ENCODE assay signal across 19 cellular contexts in the genomic region with DNA sequence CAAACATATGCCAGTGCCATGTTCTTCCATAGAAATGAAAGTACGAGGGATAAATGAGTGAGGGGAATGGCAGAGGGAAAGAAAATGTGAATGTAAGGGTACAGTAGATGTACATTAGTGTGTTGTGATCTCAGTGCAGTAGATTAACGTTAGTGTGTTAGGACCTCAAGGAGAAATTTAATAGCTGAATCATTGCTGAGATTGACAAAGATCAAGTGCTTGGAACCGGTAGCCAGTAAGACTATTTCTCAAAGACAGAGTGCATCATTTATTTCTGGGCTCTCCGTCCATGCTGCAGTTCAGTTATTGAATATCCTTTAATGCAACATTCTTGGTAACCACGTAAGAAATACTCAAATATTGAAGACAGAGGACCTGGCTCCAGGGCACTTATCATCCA.
"Had no signal": no experiment of that assay in that cellular context is flagged by ENCODE, and none has a peak within 500 bp of the region (broad histone marks: within the 10 kb centered on the region; RNA-seq: fewer than 3 reads in every experiment).

No MANE protein-coding gene starts in this region.

- H3K9ac ChIP-seq: parathyroid adenoma had no signal

- H3K27me3 Mint-ChIP-seq: activated CD4-positive, alpha-beta memory T cell treated with anti-CD3 and anti-CD28 coated beads for 36 hours; activated naive CD8-positive, alpha-beta T cell; natural killer cell treated with Interleukin-12 subunit alpha and Interleukin-12 subunit beta and Interleukin-15 and Interleukin-18, amount 100 ng/mL, for 72 hours had no signal

- DNase-seq: activated CD4-positive, alpha-beta memory T cell treated with anti-CD3 and anti-CD28 coated beads for 36 hours; activated T-cell treated with anti-CD3 and anti-CD28 coated beads for 4 hours; amygdala; body of pancreas; central memory CD4-positive, alpha-beta T cell; colonic mucosa; foreskin melanocyte; kidney; mesendoderm; stimulated activated CD4-positive, alpha-beta T cell treated with anti-CD3 and anti-CD28 coated beads, Interleukin-12 subunit alpha, Interleukin-12 subunit beta, amount 100 ng/mL, for 4 hours; stimulated activated CD4-positive, alpha-beta T cell treated with anti-CD3 and anti-CD28 coated beads, Interleukin-1b, Interleukin-23, amount 100 ng/mL, for 48 hours; stimulated activated CD8-positive, alpha-beta memory T cell treated with anti-CD3 and anti-CD28 coated beads, Interleukin-4, amount 100 ng/mL, for 48 hours; stimulated activated naive CD4-positive, alpha-beta T cell had no signal

- H3K4me3 ChIP-seq: body of pancreas, colonic mucosa, tibial nerve had no signal

- H3K36me3 Mint-ChIP-seq: activated naive CD8-positive, alpha-beta T cell had no signal

- H3K36me3 ChIP-seq: colonic mucosa, neutrophil had no signal

- H3K27ac ChIP-seq: colonic mucosa, neutrophil, parathyroid adenoma, tibial nerve had no signal

- H3K4me3 Mint-ChIP-seq: activated CD4-positive, alpha-beta memory T cell treated with anti-CD3 and anti-CD28 coated beads for 36 hours; activated naive CD8-positive, alpha-beta T cell; natural killer cell treated with Interleukin-12 subunit alpha and Interleukin-12 subunit beta and Interleukin-15 and Interleukin-18, amount 100 ng/mL, for 72 hours had no signal

- H2AFZ ChIP-seq: parathyroid adenoma had no signal

- H3K27ac Mint-ChIP-seq: activated CD4-positive, alpha-beta memory T cell treated with anti-CD3 and anti-CD28 coated beads for 36 hours; activated naive CD8-positive, alpha-beta T cell; natural killer cell treated with Interleukin-12 subunit alpha and Interleukin-12 subunit beta and Interleukin-15 and Interleukin-18, amount 100 ng/mL, for 72 hours had no signal

- H3K27me3 ChIP-seq: body of pancreas, colonic mucosa, neutrophil, tibial nerve had no signal

- H3K9me3 ChIP-seq: colonic mucosa had no signal

- FAIRE-seq: kidney, TTC549 had no signal

- H3K4me1 ChIP-seq: colonic mucosa had no signal
